Comparison of ENCODE assay signal across 20 cellular contexts in genomic region chr1:43509007-43509739, GRCh38. TPM values are rescaled to one million over a fixed set of nuclear protein-coding genes. Genes with fewer than 3 reads are reported as not detected.
DNase-seq lines count a peak whose midpoint lies in the region; ATAC-seq and TF ChIP-seq lines count a peak whose summit lies in the region.
"Had no signal": no experiment of that assay in that cellular context is flagged by ENCODE, and none has a peak within 500 bp of the region (broad histone marks: within the 10 kb centered on the region; RNA-seq: fewer than 3 reads in every experiment).

No MANE protein-coding gene starts in this region.

- DNase-seq in NCI-H2171 treated with DMSO at 0.1 percent for 48 hours (lab: John Stamatoyannopoulos, UW): peak; percentile 14
- DNase-seq in NCI-H2171 (lab: John Stamatoyannopoulos, UW): no peak
- peak; percentile 57 for DNase-seq in NCI-H1694 treated with DMSO at 0.1 percent for 48 hours (lab: John Stamatoyannopoulos, UW)
- DNase-seq in cerebellum (ENCODE audit: low spot score): peak; percentile 62
- peak; percentile 7 for DNase-seq in osteocyte (ENCODE audit: extremely low spot score, unreplicated experiment)
- no peak for DNase-seq in DMS79 (lab: John Stamatoyannopoulos, UW)
- DNase-seq in activated CD4-positive, alpha-beta memory T cell treated with anti-CD3 and anti-CD28 coated beads for 36 hours: no peak
- no peak for DNase-seq in CD8-positive, alpha-beta T cell
- DNase-seq: activated naive CD8-positive, alpha-beta T cell treated with anti-CD3 and anti-CD28 coated beads for 36 hours; Calu3; NCI-H1436; NCI-H345; spleen; stimulated activated CD4-positive, alpha-beta T cell treated with anti-CD3 and anti-CD28 coated beads, Interleukin-4, amount 100 ng/mL, for 24 hours; stimulated activated naive CD8-positive, alpha-beta T cell treated with anti-CD3 and anti-CD28 coated beads, Interleukin-15, amount 100 ng/mL, for 72 hours; upper lobe of left lung had no signal

- no peaks in the 10 kb centered on the region for H3K9me3 ChIP-seq in CD8-positive, alpha-beta T cell (ENCODE audit: low read length)
- H3K9me3 ChIP-seq: colonic mucosa, upper lobe of left lung had no signal

- intact Hi-C loops in activated CD4-positive, alpha-beta memory T cell treated with anti-CD3 and anti-CD28 coated beads for 36 hours (cut with micrococcal nuclease): no loop called here
- intact Hi-C loops in CD8-positive, alpha-beta T cell (cut with DNase I, micrococcal nuclease): no loop called here

- no peaks in the 10 kb centered on the region for H3K36me3 Mint-ChIP-seq in osteocyte (ENCODE audit: unreplicated experiment)
- H3K36me3 Mint-ChIP-seq in activated CD4-positive, alpha-beta memory T cell treated with anti-CD3 and anti-CD28 coated beads for 36 hours: no peaks in the 10 kb centered on the region
- no peaks in the 10 kb centered on the region for H3K36me3 Mint-ChIP-seq in CD8-positive, alpha-beta T cell
- H3K36me3 Mint-ChIP-seq: activated naive CD8-positive, alpha-beta T cell treated with anti-CD3 and anti-CD28 coated beads for 36 hours; brain had no signal

- no peak overlapping the region for H3K27ac Mint-ChIP-seq in osteocyte (ENCODE audit: unreplicated experiment)
- no peak overlapping the region for H3K27ac Mint-ChIP-seq in activated CD4-positive, alpha-beta memory T cell treated with anti-CD3 and anti-CD28 coated beads for 36 hours
- H3K27ac Mint-ChIP-seq in CD8-positive, alpha-beta T cell: no peak overlapping the region
- H3K27ac Mint-ChIP-seq: activated naive CD8-positive, alpha-beta T cell treated with anti-CD3 and anti-CD28 coated beads for 36 hours; brain had no signal

- no peak overlapping the region for H3K27ac ChIP-seq in CD8-positive, alpha-beta T cell (ENCODE audit: low read depth, low read length)
- H3K27ac ChIP-seq: 22Rv1, colonic mucosa, RWPE1, spleen, upper lobe of left lung had no signal

- H3K4me3 Mint-ChIP-seq in osteocyte (ENCODE audit: unreplicated experiment): no peak overlapping the region
- no peak overlapping the region for H3K4me3 Mint-ChIP-seq in activated CD4-positive, alpha-beta memory T cell treated with anti-CD3 and anti-CD28 coated beads for 36 hours
- no peak overlapping the region for H3K4me3 Mint-ChIP-seq in CD8-positive, alpha-beta T cell
- H3K4me3 Mint-ChIP-seq: activated naive CD8-positive, alpha-beta T cell treated with anti-CD3 and anti-CD28 coated beads for 36 hours; brain; stimulated activated naive CD8-positive, alpha-beta T cell treated with anti-CD3 and anti-CD28 coated beads, Interleukin-15, amount 100 ng/mL, for 72 hours had no signal

- CTCF ChIA-PET in activated CD4-positive, alpha-beta memory T cell treated with anti-CD3 and anti-CD28 coated beads for 36 hours (lab: Charles Lee): no interaction called here
- CTCF ChIA-PET in CD8-positive, alpha-beta T cell (lab: Charles Lee): no interaction called here

- no peaks in the 10 kb centered on the region for H3K27me3 ChIP-seq in CD8-positive, alpha-beta T cell (ENCODE audit: insufficient read depth, low read length)
- H3K27me3 ChIP-seq: colonic mucosa, upper lobe of left lung had no signal

- no peaks in the 10 kb centered on the region for H3K27me3 Mint-ChIP-seq in osteocyte (ENCODE audit: unreplicated experiment)
- H3K27me3 Mint-ChIP-seq in activated CD4-positive, alpha-beta memory T cell treated with anti-CD3 and anti-CD28 coated beads for 36 hours: peaks cover 10% of the 10 kb centered on the region
- peaks cover 20% of the 10 kb centered on the region for H3K27me3 Mint-ChIP-seq in CD8-positive, alpha-beta T cell (ENCODE audit: low read depth)
- H3K27me3 Mint-ChIP-seq: activated naive CD8-positive, alpha-beta T cell treated with anti-CD3 and anti-CD28 coated beads for 36 hours; brain; stimulated activated naive CD8-positive, alpha-beta T cell treated with anti-CD3 and anti-CD28 coated beads, Interleukin-15, amount 100 ng/mL, for 72 hours had no signal

- no peaks in the 10 kb centered on the region for H3K9me3 Mint-ChIP-seq in osteocyte (ENCODE audit: unreplicated experiment)
- H3K9me3 Mint-ChIP-seq in activated CD4-positive, alpha-beta memory T cell treated with anti-CD3 and anti-CD28 coated beads for 36 hours: peaks cover 5% of the 10 kb centered on the region
- H3K9me3 Mint-ChIP-seq in CD8-positive, alpha-beta T cell: peaks cover 3% of the 10 kb centered on the region

- POLR2A ChIA-PET in activated CD4-positive, alpha-beta memory T cell treated with anti-CD3 and anti-CD28 coated beads for 36 hours (lab: Charles Lee): no interaction called here
- POLR2A ChIA-PET in CD8-positive, alpha-beta T cell (lab: Charles Lee): no interaction called here

- no peaks in the 10 kb centered on the region for H3K36me3 ChIP-seq in CD8-positive, alpha-beta T cell (ENCODE audit: insufficient read depth, low read length)
- H3K36me3 ChIP-seq: colonic mucosa, spleen, upper lobe of left lung had no signal

- H3K4me1 ChIP-seq in CD8-positive, alpha-beta T cell (ENCODE audit: insufficient read depth, low read length): no peaks in the 10 kb centered on the region
- H3K4me1 ChIP-seq: colonic mucosa, spleen, upper lobe of left lung had no signal

- ATAC-seq in CD8-positive, alpha-beta T cell: no peak
- ATAC-seq: stimulated activated naive CD8-positive, alpha-beta T cell treated with anti-CD3 and anti-CD28 coated beads, Interleukin-15, amount 100 ng/mL, for 72 hours had no signal

- TF ChIP-seq CTCF in osteocyte (IDR thresholded peaks at IDR 0.05): no peak
- TF ChIP-seq CTCF in CD8-positive, alpha-beta T cell (IDR thresholded peaks at IDR 0.05): no peak

- H3K4me1 Mint-ChIP-seq in osteocyte (ENCODE audit: unreplicated experiment): no peaks in the 10 kb centered on the region
- peaks cover 9% of the 10 kb centered on the region for H3K4me1 Mint-ChIP-seq in activated CD4-positive, alpha-beta memory T cell treated with anti-CD3 and anti-CD28 coated beads for 36 hours (ENCODE audit: low read depth)
- no peaks in the 10 kb centered on the region for H3K4me1 Mint-ChIP-seq in CD8-positive, alpha-beta T cell (ENCODE audit: low read depth)
- H3K4me1 Mint-ChIP-seq: brain had no signal

- H3K4me3 ChIP-seq in CD8-positive, alpha-beta T cell (ENCODE audit: low read depth, low read length): no peak overlapping the region
- H3K4me3 ChIP-seq: colonic mucosa, spleen, upper lobe of left lung had no signal

RNA-seq across cellular contexts. Expression of gene PTPRF, which starts 21.5 kb away (rescaled TPM):
- total RNA-seq in cerebellum: 75.7 TPM
- total RNA-seq in osteocyte: 37.3 and 45.1 TPM in 2 replicates
- 1 to 10 TPM; 2.4 to 2.8 TPM for total RNA-seq in activated CD4-positive, alpha-beta memory T cell treated with anti-CD3 and anti-CD28 coated beads for 36 hours
- under 1 TPM in 1 of 2 experiments, not detected in 1; 0.11 TPM for total RNA-seq in CD8-positive, alpha-beta T cell

RNA-seq across cellular contexts. Expression of gene HYI, which starts 55.4 kb away (rescaled TPM):
- 28.0 TPM for total RNA-seq in cerebellum
- 43.2 and 45.9 TPM in 2 replicates for total RNA-seq in osteocyte
- 10 to 100 TPM; 11.9 to 13.9 TPM for total RNA-seq in activated CD4-positive, alpha-beta memory T cell treated with anti-CD3 and anti-CD28 coated beads for 36 hours
- total RNA-seq in CD8-positive, alpha-beta T cell: 10 to 100 TPM in 1 of 2 experiments, 1 to 10 TPM in 1; 9.4 to 10.3 TPM

Comparison
In these comparisons a context has a peak if more than half of its experiments do, and no peak if none do; other contexts are left out.
1. DNase-seq: peak in NCI-H2171 treated with DMSO at 0.1 percent for 48 hours (single experiment), NCI-H1694 treated with DMSO at 0.1 percent for 48 hours (single experiment), cerebellum (single experiment) and osteocyte (single experiment); none in NCI-H2171 (single experiment), DMS79 (single experiment), activated CD4-positive, alpha-beta memory T cell treated with anti-CD3 and anti-CD28 coated beads for 36 hours (single experiment) and CD8-positive, alpha-beta T cell (0 of 7).